ENCODE assay signal across 8 cellular contexts in the genomic region with DNA sequence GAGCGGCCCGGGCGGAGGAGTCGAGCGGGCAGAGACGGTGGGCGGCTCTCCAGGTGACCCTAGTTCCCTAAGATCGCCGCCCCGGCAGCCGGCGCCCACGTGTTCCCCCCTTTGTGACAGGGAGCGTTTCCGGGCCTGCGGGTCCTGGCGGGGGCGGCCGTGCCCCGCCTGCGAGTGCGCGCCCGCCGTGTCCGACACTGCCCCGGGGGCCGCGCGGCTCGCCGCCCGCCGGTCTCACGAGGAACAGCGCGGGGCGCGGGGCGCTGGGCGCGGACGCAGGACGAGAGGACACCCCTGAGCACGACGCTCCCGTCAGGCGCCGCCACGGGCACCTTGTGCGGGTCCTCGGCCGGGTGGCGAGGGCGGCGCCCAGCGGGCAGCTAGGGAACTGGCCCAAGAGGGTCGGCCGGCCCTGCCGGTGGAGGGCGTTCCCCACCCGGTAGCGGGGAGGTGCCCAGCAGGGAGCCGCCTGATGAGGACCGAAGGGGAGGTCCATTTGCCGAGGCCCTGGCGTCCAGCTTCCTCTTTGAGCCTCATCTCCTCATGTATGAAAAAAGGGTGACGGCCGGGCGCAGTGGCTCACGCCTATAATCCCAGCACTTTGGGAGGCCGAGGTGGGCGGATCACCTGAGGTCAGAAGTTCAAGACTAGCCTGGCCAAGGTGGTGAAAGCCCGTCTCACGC. TPM values are rescaled to one million over a fixed set of nuclear protein-coding genes. Genes with fewer than 3 reads are reported as not detected.
DNase-seq lines count a peak whose midpoint lies in the region; ATAC-seq and TF ChIP-seq lines count a peak whose summit lies in the region.

A gene (minus strand): TSS at position 137 of the 683 bp plus-strand sequence. CDS start 535 bp downstream, outside the sequence.

- peaks cover 6 to 10% of the 10 kb centered on the region in 2 donors for H3K36me3 Mint-ChIP-seq in naive B cell
- peaks cover 20% of the 10 kb centered on the region for H3K36me3 Mint-ChIP-seq in stimulated activated memory B cell treated with anti-CD40 and anti-IgM and Interleukin-4, amounts not matched to agents 10 μg/mL and 1 μg/mL and 100 μg/mL, for 72 hours

- H3K36me3 ChIP-seq in Peyer's patch (peaks cover 0 to 8% (median 0%) of the 10 kb centered on the region in 3 donors), esophagus squamous epithelium (peaks cover 0 to 36% (median 12%) of the 10 kb centered on the region in 3 donors)

- no peaks in the 10 kb centered on the region for H3K9me3 Mint-ChIP-seq in naive B cell
- no peaks in the 10 kb centered on the region for H3K9me3 Mint-ChIP-seq in stimulated activated memory B cell treated with anti-CD40 and anti-IgM and Interleukin-4, amounts not matched to agents 10 μg/mL and 1 μg/mL and 100 μg/mL, for 72 hours

- H3K27me3 Mint-ChIP-seq in naive B cell = no peaks in the 10 kb centered on the region
- no peaks in the 10 kb centered on the region for H3K27me3 Mint-ChIP-seq in stimulated activated memory B cell treated with anti-CD40 and anti-IgM and Interleukin-4, amounts not matched to agents 10 μg/mL and 1 μg/mL and 100 μg/mL, for 72 hours

- intact Hi-C loops in esophagus squamous epithelium (cut with DNase I) = no loop called here

- no peaks in the 10 kb centered on the region for H3K27me3 ChIP-seq in Peyer's patch
- no peaks in the 10 kb centered on the region for H3K27me3 ChIP-seq in esophagus squamous epithelium

- H3K27ac ChIP-seq in Peyer's patch = peak within 1 kb of the TSS; percentile 93 to 98 (median 97)
- H3K27ac ChIP-seq in esophagus squamous epithelium = peak within 1 kb of the TSS; percentile 95 to 98 (median 96)

- H3K9me3 ChIP-seq in Peyer's patch (no peaks in the 10 kb centered on the region), esophagus squamous epithelium (no peaks in the 10 kb centered on the region)

- WGBS in esophagus squamous epithelium, 2 donors = 0% methylated on average over 4 to 12 of the region's 75 CpGs

- peak within 1 kb of the TSS; percentile 93 to 99 (median 96) for H3K4me3 Mint-ChIP-seq in naive B cell
- H3K4me3 Mint-ChIP-seq in stimulated activated memory B cell treated with anti-CD40 and anti-IgM and Interleukin-4, amounts not matched to agents 10 μg/mL and 1 μg/mL and 100 μg/mL, for 72 hours = peak within 1 kb of the TSS; percentile 84

- H3K4me3 ChIP-seq in Peyer's patch (peak within 1 kb of the TSS; percentile 89 to 98 (median 93)), esophagus squamous epithelium (peak within 1 kb of the TSS; percentile 85 to 100 (median 88))

- DNase-seq in D341Med (ENCODE audit: low spot score) (peak; percentile 97), KBM-7 (peak; percentile 91), Peyer's patch (peak; percentile 88 to 96 (median 95)), esophagus squamous epithelium (lab: John Stamatoyannopoulos, UW) (peak; percentile 47), naive B cell (peak; percentile 88)
- peak; percentile 88 to 92 for DNase-seq in activated T-cell treated with anti-CD3 and anti-CD28 coated beads, Interleukin-2, amount 50 U/mL, for 48 hours

- peak; percentile 83 to 98 (median 94) for TF ChIP-seq CTCF in Peyer's patch (IDR thresholded peaks at IDR 0.05)
- TF ChIP-seq CTCF in esophagus squamous epithelium (IDR thresholded peaks at IDR 0.05) = peak; percentile 70 to 93 (median 89)

- H3K4me1 ChIP-seq in Peyer's patch (peaks cover 0 to 15% (median 9%) of the 10 kb centered on the region in 4 donors), esophagus squamous epithelium (peaks cover 3 to 63% (median 16%) of the 10 kb centered on the region in 3 donors)

- H3K4me1 Mint-ChIP-seq in naive B cell = peaks cover 32 to 64% (median 62%) of the 10 kb centered on the region in 3 donors
- H3K4me1 Mint-ChIP-seq in stimulated activated memory B cell treated with anti-CD40 and anti-IgM and Interleukin-4, amounts not matched to agents 10 μg/mL and 1 μg/mL and 100 μg/mL, for 72 hours = peaks cover 54% of the 10 kb centered on the region

- in situ Hi-C loops in KBM-7 (cut with MboI; ENCODE audit: low pct_unique_long_range_greater_than_20kb, low sequenced_read_pairs) = no loop called here

- ATAC-seq in GM21526 (IDR thresholded peaks at IDR 0.05; ENCODE audit: low FRiP score, unreplicated experiment) (peak; percentile 60), naive B cell (ENCODE audit: low read depth in 2 of 2) (peak; percentile 80 to 81)
- peak; percentile 94 for ATAC-seq in stimulated activated memory B cell treated with anti-CD40 and anti-IgM and Interleukin-4, amounts not matched to agents 10 μg/mL and 1 μg/mL and 100 μg/mL, for 72 hours

- TF ChIP-seq POLR2A in Peyer's patch (IDR thresholded peaks at IDR 0.05) (peak; percentile 35 to 36), esophagus squamous epithelium (IDR thresholded peaks at IDR 0.05) (peak in 3 of 4 donors; percentile 12 to 78 (median 35))

- peak within 1 kb of the TSS; percentile 97 to 99 (median 98) for H3K27ac Mint-ChIP-seq in naive B cell
- H3K27ac Mint-ChIP-seq in stimulated activated memory B cell treated with anti-CD40 and anti-IgM and Interleukin-4, amounts not matched to agents 10 μg/mL and 1 μg/mL and 100 μg/mL, for 72 hours = peak within 1 kb of the TSS; percentile 96

RNA-seq across cellular contexts. Expression of the gene that starts here (rescaled TPM):
- 10 to 100 TPM; 33.9 to 53.6 (median 44.7) TPM for total RNA-seq in Peyer's patch
- total RNA-seq in esophagus squamous epithelium = 10 to 100 TPM; 35.0 to 72.3 (median 45.5) TPM
- 10 to 100 TPM; 42.2 to 70.6 (median 50.3) TPM for polyA plus RNA-seq in naive B cell (ENCODE audit: low read depth in 6 of 6)

Comparison
In these comparisons a context has a peak if more than half of its experiments do, and no peak if none do; other contexts are left out.
1. Peak in every context shown above with its lines: DNase-seq, ATAC-seq, H3K4me3 ChIP-seq and H3K27ac ChIP-seq.
2. DNase-seq: peak in every context shown above with its lines; median percentile 97 in D341Med; 95 in Peyer's patch; 91 in KBM-7; 90 in activated T-cell treated with anti-CD3 and anti-CD28 coated beads, Interleukin-2, amount 50 U/mL, for 48 hours; 88 in naive B cell; 47 in esophagus squamous epithelium.